In genomic region chr5:117318528-117318927, GRCh38 we compare ENCODE assay signal across 18 cellular contexts.
A peak's percentile ranks its signal among the peaks of the same experiment; 100 is the strongest.
DNase-seq lines count a peak whose midpoint lies in the region; ATAC-seq and TF ChIP-seq lines count a peak whose summit lies in the region.
"Had no signal": no experiment of that assay in that cellular context is flagged by ENCODE, and none has a peak within 500 bp of the region (broad histone marks: within the 10 kb centered on the region; RNA-seq: fewer than 3 reads in every experiment).

No MANE protein-coding gene starts in this region.

- peak; percentile 98 for ATAC-seq in WTC11
- no peak for ATAC-seq in GM21381 (IDR thresholded peaks at IDR 0.05; ENCODE audit: unreplicated experiment)

- H3K4me3 ChIP-seq in BE2C (ENCODE audit: low read depth, low read length) = no peak overlapping the region
- H3K4me3 ChIP-seq in prostate gland = no peak overlapping the region
- H3K4me3 ChIP-seq: dorsolateral prefrontal cortex, esophagus squamous epithelium, uterus had no signal

- H3K4me1 ChIP-seq in BE2C = peaks cover 3% of the 10 kb centered on the region; the same call in 1 of the 2 replicates
- no peaks in the 10 kb centered on the region for H3K4me1 ChIP-seq in prostate gland (replicated peaks)
- H3K4me1 ChIP-seq: esophagus squamous epithelium, uterus had no signal

- H3K27ac Mint-ChIP-seq in WTC11 = no peak overlapping the region
- no peak overlapping the region for H3K27ac Mint-ChIP-seq in activated CD4-positive, alpha-beta memory T cell treated with anti-CD3 and anti-CD28 coated beads for 36 hours
- H3K27ac Mint-ChIP-seq: activated CD4-positive, alpha-beta T cell treated with anti-CD3 and anti-CD28 coated beads, Interleukin-2, amount 10 ng/mL, durations not matched to agents 24 days and 14 days; CD4-positive, alpha-beta memory T cell had no signal

- H3K9me3 ChIP-seq in BE2C = no peaks in the 10 kb centered on the region
- H3K9me3 ChIP-seq in prostate gland = no peaks in the 10 kb centered on the region
- H3K9me3 ChIP-seq: esophagus squamous epithelium, neutrophil, uterus had no signal

- H3K4me3 Mint-ChIP-seq in WTC11 = no peak overlapping the region
- no peak overlapping the region for H3K4me3 Mint-ChIP-seq in activated CD4-positive, alpha-beta memory T cell treated with anti-CD3 and anti-CD28 coated beads for 36 hours
- H3K4me3 Mint-ChIP-seq: activated CD4-positive, alpha-beta T cell treated with anti-CD3 and anti-CD28 coated beads, Interleukin-2, amount 10 ng/mL, durations not matched to agents 24 days and 14 days; CD4-positive, alpha-beta memory T cell had no signal

- H3K27me3 ChIP-seq in BE2C (no peaks in the 10 kb centered on the region), prostate gland (replicated peaks; ENCODE audit: insufficient read depth) (no peaks in the 10 kb centered on the region)
- H3K27me3 ChIP-seq: dorsolateral prefrontal cortex, esophagus squamous epithelium, neutrophil, uterus had no signal

- TF ChIP-seq CTCF in BE2C (IDR thresholded peaks at IDR 0.05; ENCODE audit: low read depth, low read length) (peak; percentile 59), WTC11 (IDR thresholded peaks at IDR 0.05) (peak; percentile 18; the same call in 1 of the 2 replicates), prostate gland (IDR thresholded peaks at IDR 0.05) (no peak)

- intact Hi-C loops in prostate gland (cut with DNase I) = no loop called here
- intact Hi-C loops in activated CD4-positive, alpha-beta memory T cell treated with anti-CD3 and anti-CD28 coated beads for 36 hours (cut with micrococcal nuclease) = no loop called here

- no peak for TF ChIP-seq POLR2A in prostate gland (IDR thresholded peaks at IDR 0.05)

- 86% methylated on average over 2 of the region's 2 CpGs for WGBS in prostate gland

- H3K36me3 ChIP-seq in BE2C = no peaks in the 10 kb centered on the region
- H3K36me3 ChIP-seq in prostate gland = no peaks in the 10 kb centered on the region
- H3K36me3 ChIP-seq: esophagus squamous epithelium, neutrophil, uterus had no signal

- H3K27me3 Mint-ChIP-seq in WTC11 (ENCODE audit: low read depth) = no peaks in the 10 kb centered on the region
- H3K27me3 Mint-ChIP-seq in activated CD4-positive, alpha-beta memory T cell treated with anti-CD3 and anti-CD28 coated beads for 36 hours = no peaks in the 10 kb centered on the region
- H3K27me3 Mint-ChIP-seq: activated CD4-positive, alpha-beta T cell treated with anti-CD3 and anti-CD28 coated beads, Interleukin-2, amount 10 ng/mL, durations not matched to agents 24 days and 14 days; CD4-positive, alpha-beta memory T cell had no signal

- CTCF ChIA-PET in WTC11 (lab: Charles Lee) = interaction anchor here (0.6 to 0.7 kb wide), 2 partner anchors 16 to 137 kb away, joined by 3 read pairs; no protein-coding TSS in a partner anchor
- CTCF ChIA-PET in activated CD4-positive, alpha-beta memory T cell treated with anti-CD3 and anti-CD28 coated beads for 36 hours (lab: Charles Lee) = no interaction called here

- DNase-seq in BE2C = no peak
- peak; percentile 22 for DNase-seq in HT-29 (ENCODE audit: low spot score)
- DNase-seq in WTC11 (ENCODE audit: low spot score) = peak; percentile 32
- peak; percentile 57 for DNase-seq in islet precursor cell
- DNase-seq in Ammon's horn (ENCODE audit: low spot score) = no peak
- DNase-seq in prostate gland (ENCODE audit: low spot score) = no peak
- DNase-seq in activated CD4-positive, alpha-beta memory T cell treated with anti-CD3 and anti-CD28 coated beads for 36 hours = no peak
- DNase-seq: activated CD4-positive, alpha-beta T cell treated with anti-CD3 and anti-CD28 coated beads, Interleukin-2, amount 10 ng/mL, durations not matched to agents 24 days and 14 days; activated gamma-delta T cell; CD4-positive, alpha-beta memory T cell; DMS79 treated with DMSO at 0.1 percent for 48 hours; dorsolateral prefrontal cortex; esophagus squamous epithelium; NCI-H1436; substantia nigra; uterus had no signal

- no peaks in the 10 kb centered on the region for H3K36me3 Mint-ChIP-seq in WTC11
- no peaks in the 10 kb centered on the region for H3K36me3 Mint-ChIP-seq in activated CD4-positive, alpha-beta memory T cell treated with anti-CD3 and anti-CD28 coated beads for 36 hours
- H3K36me3 Mint-ChIP-seq: CD4-positive, alpha-beta memory T cell had no signal

- POLR2A ChIA-PET in WTC11 (lab: Charles Lee) = no interaction called here
- POLR2A ChIA-PET in activated CD4-positive, alpha-beta memory T cell treated with anti-CD3 and anti-CD28 coated beads for 36 hours (lab: Charles Lee) = no interaction called here

- no peaks in the 10 kb centered on the region for H3K9me3 Mint-ChIP-seq in WTC11
- H3K9me3 Mint-ChIP-seq in activated CD4-positive, alpha-beta memory T cell treated with anti-CD3 and anti-CD28 coated beads for 36 hours = peaks cover 3% of the 10 kb centered on the region
- H3K9me3 Mint-ChIP-seq: activated CD4-positive, alpha-beta T cell treated with anti-CD3 and anti-CD28 coated beads, Interleukin-2, amount 10 ng/mL, durations not matched to agents 24 days and 14 days had no signal

- H3K4me1 Mint-ChIP-seq in WTC11 = peaks cover 18% of the 10 kb centered on the region
- no peaks in the 10 kb centered on the region for H3K4me1 Mint-ChIP-seq in activated CD4-positive, alpha-beta memory T cell treated with anti-CD3 and anti-CD28 coated beads for 36 hours (ENCODE audit: low read depth)
- H3K4me1 Mint-ChIP-seq: activated CD4-positive, alpha-beta T cell treated with anti-CD3 and anti-CD28 coated beads, Interleukin-2, amount 10 ng/mL, durations not matched to agents 24 days and 14 days; CD4-positive, alpha-beta memory T cell had no signal

- no peak overlapping the region for H3K27ac ChIP-seq in prostate gland
- H3K27ac ChIP-seq: dorsolateral prefrontal cortex, esophagus squamous epithelium, neutrophil, uterus had no signal

TF ChIP-seq in WTC11, 78 proteins besides CTCF, POLR2A, EP300 and RAD21 (continues in another document):
- TF ChIP-seq CREM (CRISPR knock-in tag; IDR thresholded peaks at IDR 0.05) (no peak), MAX (CRISPR knock-in tag; IDR thresholded peaks at IDR 0.05) (no peak), SMAD4 (CRISPR knock-in tag; IDR thresholded peaks at IDR 0.05) (no peak), JUN (CRISPR knock-in tag; IDR thresholded peaks at IDR 0.05) (no peak), ZMAT4 (CRISPR knock-in tag; IDR thresholded peaks at IDR 0.05) (no peak), ZNF281 (CRISPR knock-in tag; IDR thresholded peaks at IDR 0.05) (no peak), USF2 (CRISPR knock-in tag; IDR thresholded peaks at IDR 0.05) (no peak), E2F1 (CRISPR knock-in tag; IDR thresholded peaks at IDR 0.05) (no peak), MXD4 (CRISPR knock-in tag; IDR thresholded peaks at IDR 0.05; ENCODE audit: borderline replicate concordance) (no peak), NR1H2 (CRISPR knock-in tag; IDR thresholded peaks at IDR 0.05) (no peak), RELA (CRISPR knock-in tag; IDR thresholded peaks at IDR 0.05; ENCODE audit: borderline replicate concordance) (no peak), ELF4 (CRISPR knock-in tag; IDR thresholded peaks at IDR 0.05; ENCODE audit: low read depth) (no peak)

Comparison
In these comparisons a context has a peak if more than half of its experiments do, and no peak if none do; other contexts are left out.
1. DNase-seq: peak in HT-29 (single experiment), WTC11 (single experiment) and islet precursor cell (single experiment); none in BE2C (single experiment), Ammon's horn (single experiment), prostate gland (single experiment) and activated CD4-positive, alpha-beta memory T cell treated with anti-CD3 and anti-CD28 coated beads for 36 hours (single experiment).
2. CTCF ChIP-seq: peak in BE2C (single experiment) and WTC11 (single experiment); none in prostate gland (0 of 4).